Comparison of ENCODE assay signal across 27 cellular contexts in genomic region chr5:150454492-150455229, GRCh38.
"Had no signal": no experiment of that assay in that cellular context is flagged by ENCODE, and none has a peak within 500 bp of the region (broad histone marks: within the 10 kb centered on the region; RNA-seq: fewer than 3 reads in every experiment).

No MANE protein-coding gene starts in this region.

- H3K27ac Mint-ChIP-seq: activated CD8-positive, alpha-beta T cell treated with anti-CD3 and anti-CD28 coated beads, Interleukin-2, amount 10 ng/mL, durations not matched to agents 7 days and 5 days; activated naive CD4-positive, alpha-beta T cell treated with anti-CD3 and anti-CD28 coated beads, Interleukin-2, amount 50 U/mL, for 24 hours; activated T-helper 1 cell treated with anti-CD3 and anti-CD28 coated beads, Interleukin-12 subunit alpha, Interleukin-12 subunit beta, Interleukin-2, Interleukin-4 antibody, amounts not matched to agents 30 ng/mL and 10 ng/mL and 1 ng/mL, durations not matched to agents 14 hours and 24 hours and 36 hours; endodermal cell; natural killer cell treated with Interleukin-12 subunit alpha and Interleukin-12 subunit beta and Interleukin-15 and Interleukin-18, amount 100 ng/mL, for 72 hours; stimulated activated effector memory CD8-positive, alpha-beta T cell treated with anti-CD3 and anti-CD28 coated beads, Interleukin-12 subunit alpha, Interleukin-12 subunit beta, amount 100 ng/mL, for 72 hours; type B pancreatic cell had no signal

- FAIRE-seq: pancreas, TTC549 had no signal

- DNase-seq: activated CD4-positive, alpha-beta T cell treated with anti-CD3 and anti-CD28 coated beads for 1 hour; activated CD4-positive, alpha-beta T cell treated with anti-CD3 and anti-CD28 coated beads, Interleukin-2, amount 50 U/mL, for 1 hour; activated CD8-positive, alpha-beta T cell treated with anti-CD3 and anti-CD28 coated beads, Interleukin-2, amount 10 ng/mL, durations not matched to agents 7 days and 5 days; activated gamma-delta T cell treated with Interleukin-2 at 50 U/mL for 16 hours; anterior cingulate cortex; body of pancreas; cortex of kidney; endodermal cell; esophagus squamous epithelium; gastrocnemius medialis; head of caudate nucleus; hypothalamus; left ventricle myocardium superior; mammary epithelial cell; pancreas; psoas muscle; stimulated activated CD4-positive, alpha-beta T cell treated with anti-CD3 and anti-CD28 coated beads, Interleukin-2, amount 100 ng/mL, for 24 hours; WERI-Rb-1 had no signal

- H3K4me3 ChIP-seq: body of pancreas, cardiac muscle cell, esophagus squamous epithelium, gastrocnemius medialis, pancreas, psoas muscle, right atrium auricular region, vagina had no signal

- ATAC-seq: activated CD8-positive, alpha-beta T cell treated with anti-CD3 and anti-CD28 coated beads, Interleukin-2, amount 10 ng/mL, durations not matched to agents 7 days and 5 days; body of pancreas; gastrocnemius medialis; left ventricle myocardium superior; natural killer cell treated with Interleukin-12 subunit alpha and Interleukin-12 subunit beta and Interleukin-15 and Interleukin-18, amount 100 ng/mL, for 72 hours; pancreas; psoas muscle; stimulated activated effector memory CD8-positive, alpha-beta T cell treated with anti-CD3 and anti-CD28 coated beads, Interleukin-12 subunit alpha, Interleukin-12 subunit beta, amount 100 ng/mL, for 72 hours had no signal

- H3K4me3 Mint-ChIP-seq: activated CD8-positive, alpha-beta T cell treated with anti-CD3 and anti-CD28 coated beads, Interleukin-2, amount 10 ng/mL, durations not matched to agents 7 days and 5 days; activated naive CD4-positive, alpha-beta T cell treated with anti-CD3 and anti-CD28 coated beads, Interleukin-2, amount 50 U/mL, for 24 hours; activated T-helper 1 cell treated with anti-CD3 and anti-CD28 coated beads, Interleukin-12 subunit alpha, Interleukin-12 subunit beta, Interleukin-2, Interleukin-4 antibody, amounts not matched to agents 30 ng/mL and 10 ng/mL and 1 ng/mL, durations not matched to agents 14 hours and 24 hours and 36 hours; endodermal cell; natural killer cell treated with Interleukin-12 subunit alpha and Interleukin-12 subunit beta and Interleukin-15 and Interleukin-18, amount 100 ng/mL, for 72 hours; stimulated activated effector memory CD8-positive, alpha-beta T cell treated with anti-CD3 and anti-CD28 coated beads, Interleukin-12 subunit alpha, Interleukin-12 subunit beta, amount 100 ng/mL, for 72 hours; type B pancreatic cell had no signal

- H3K27ac ChIP-seq: body of pancreas, cardiac muscle cell, esophagus squamous epithelium, gastrocnemius medialis, pancreas, psoas muscle, right atrium auricular region, vagina, WERI-Rb-1 had no signal

- H3K36me3 Mint-ChIP-seq: activated naive CD4-positive, alpha-beta T cell treated with anti-CD3 and anti-CD28 coated beads, Interleukin-2, amount 50 U/mL, for 24 hours; natural killer cell treated with Interleukin-12 subunit alpha and Interleukin-12 subunit beta and Interleukin-15 and Interleukin-18, amount 100 ng/mL, for 72 hours; type B pancreatic cell had no signal

- H3K27me3 Mint-ChIP-seq: activated naive CD4-positive, alpha-beta T cell treated with anti-CD3 and anti-CD28 coated beads, Interleukin-2, amount 50 U/mL, for 24 hours; natural killer cell treated with Interleukin-12 subunit alpha and Interleukin-12 subunit beta and Interleukin-15 and Interleukin-18, amount 100 ng/mL, for 72 hours; type B pancreatic cell had no signal

- H3K9me3 Mint-ChIP-seq: activated naive CD4-positive, alpha-beta T cell treated with anti-CD3 and anti-CD28 coated beads, Interleukin-2, amount 50 U/mL, for 24 hours; activated T-helper 1 cell treated with anti-CD3 and anti-CD28 coated beads, Interleukin-12 subunit alpha, Interleukin-12 subunit beta, Interleukin-2, Interleukin-4 antibody, amounts not matched to agents 30 ng/mL and 10 ng/mL and 1 ng/mL, durations not matched to agents 14 hours and 24 hours and 36 hours; natural killer cell treated with Interleukin-12 subunit alpha and Interleukin-12 subunit beta and Interleukin-15 and Interleukin-18, amount 100 ng/mL, for 72 hours; stimulated activated effector memory CD8-positive, alpha-beta T cell treated with anti-CD3 and anti-CD28 coated beads, Interleukin-12 subunit alpha, Interleukin-12 subunit beta, amount 100 ng/mL, for 72 hours; type B pancreatic cell had no signal

- H3K4me1 ChIP-seq: pancreas had no signal

- H3K36me3 ChIP-seq: cardiac muscle cell, esophagus squamous epithelium, gastrocnemius medialis, pancreas, right atrium auricular region, vagina, WERI-Rb-1 had no signal

- H3K27me3 ChIP-seq: body of pancreas, cardiac muscle cell, esophagus squamous epithelium, gastrocnemius medialis, pancreas, right atrium auricular region, vagina had no signal

- H3K9me3 ChIP-seq: body of pancreas, esophagus squamous epithelium, gastrocnemius medialis, pancreas, psoas muscle, right atrium auricular region, vagina had no signal
